ENCODE assay signal across 11 cellular contexts in genomic region chr6:70520575-70520974, GRCh38.
A peak's percentile ranks its signal among the peaks of the same experiment; 100 is the strongest.
DNase-seq lines count a peak whose midpoint lies in the region; ATAC-seq and TF ChIP-seq lines count a peak whose summit lies in the region.
"Had no signal": no experiment of that assay in that cellular context is flagged by ENCODE, and none has a peak within 500 bp of the region (broad histone marks: within the 10 kb centered on the region; RNA-seq: fewer than 3 reads in every experiment).

No MANE protein-coding gene starts in this region.

- H3K4me3 ChIP-seq in GM12865 (ENCODE audit: low read depth, low read length) = no peak overlapping the region
- H3K4me3 ChIP-seq in foreskin fibroblast (ENCODE audit: low read depth in 1 of 2, low read length in 2 of 2) = no peak overlapping the region
- H3K4me3 ChIP-seq: HAP-1, lung had no signal

- ATAC-seq in GM18505 (IDR thresholded peaks at IDR 0.05; ENCODE audit: unreplicated experiment) = no peak
- ATAC-seq in HG02852 (IDR thresholded peaks at IDR 0.05; ENCODE audit: unreplicated experiment) = no peak
- no peak for ATAC-seq in HG03342 (IDR thresholded peaks at IDR 0.05; ENCODE audit: unreplicated experiment)

- TF ChIP-seq POLR2A in GM18505 (IDR thresholded peaks at IDR 0.05; ENCODE audit: borderline replicate concordance, extremely low read depth, insufficient read depth, insufficient read length) = no peak

- peak; percentile 41 for TF ChIP-seq CTCF in GM12865 (IDR thresholded peaks at IDR 0.05; ENCODE audit: insufficient read depth, low read depth, low read length, missing control alignments)
- TF ChIP-seq CTCF in foreskin fibroblast (IDR thresholded peaks at IDR 0.05; ENCODE audit: low read depth, low read length) = peak; percentile 30

- DNase-seq in AG20443 (ENCODE audit: low spot score) (peak; percentile 11), GM12865 (ENCODE audit: low read depth) (peak; percentile 30), OCI-M1 (lab: John Stamatoyannopoulos, UW) (peak; percentile 53), foreskin fibroblast (peak; percentile 2 to 17), activated gamma-delta T cell (lab: John Stamatoyannopoulos, UW) (no peak)
- DNase-seq: WERI-Rb-1 had no signal
